Comparison of ENCODE assay signal across 8 cellular contexts in the genomic region with DNA sequence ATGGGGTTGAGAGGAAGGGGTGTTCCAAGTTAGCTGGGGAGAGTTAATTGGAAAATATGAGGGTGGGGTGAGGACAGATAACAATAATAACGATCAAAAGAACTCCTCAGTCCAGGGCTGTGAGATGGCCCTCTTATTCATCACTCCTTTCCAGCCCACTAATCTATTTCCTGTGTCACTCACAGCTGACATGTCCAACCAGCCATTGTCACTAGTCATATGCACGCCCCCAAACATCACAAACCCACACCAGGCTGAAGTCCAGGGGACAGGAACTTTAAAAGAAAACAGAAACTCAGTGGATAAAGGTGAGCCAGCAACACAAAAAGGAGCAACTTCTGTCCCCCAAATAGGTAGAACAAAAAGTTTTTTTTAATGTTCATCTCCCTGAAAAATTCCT. TPM values are rescaled to one million over a fixed set of nuclear protein-coding genes. Genes with fewer than 3 reads are reported as not detected.
DNase-seq lines count a peak whose midpoint lies in the region; ATAC-seq and TF ChIP-seq lines count a peak whose summit lies in the region.

No MANE protein-coding gene starts in this region.

- dilution Hi-C loops in IMR-90 (cut with HindIII; ENCODE audit: low sequenced_read_pairs, unreplicated experiment) = no loop called here

- peaks cover 17% of the 10 kb centered on the region for H3K4me1 ChIP-seq in IMR-90 (ENCODE audit: control insufficient read depth, insufficient read depth, low read length)
- no peaks in the 10 kb centered on the region for H3K4me1 ChIP-seq in mucosa of stomach (ENCODE audit: control insufficient read depth, insufficient read depth, low read length)

- no peak overlapping the region for H2AK5ac ChIP-seq in IMR-90 (ENCODE audit: low read depth, low read length)

- 0 out of 2 replicates have a peak overlapping the region, but pooled peaks have one; percentile 17 for H3K56ac ChIP-seq in IMR-90 (ENCODE audit: extremely low read depth, insufficient read depth, low read length)

- H3K27me3 ChIP-seq in AG04450 (ENCODE audit: control insufficient read depth, insufficient read depth, low read length) (no peaks in the 10 kb centered on the region), IMR-90 (ENCODE audit: control insufficient read depth, insufficient read depth, low read length) (no peaks in the 10 kb centered on the region; the same call in 1 of the 2 replicates), mucosa of stomach (ENCODE audit: control insufficient read depth, insufficient read depth, low read length) (no peaks in the 10 kb centered on the region)

- intact Hi-C loops in IMR-90 (cut with micrococcal nuclease) = loop anchor here (5.0 kb wide), 1 partner anchor 49 kb away; the partner anchor contains the start of gene ATP5MC2

- ATAC-seq in IMR-90 (ENCODE audit: low read depth) (no peak), HG02973 (IDR thresholded peaks at IDR 0.05; ENCODE audit: unreplicated experiment) (no peak)

- H3K4me1 Mint-ChIP-seq in brain = peaks cover 34% of the 10 kb centered on the region

- no peak overlapping the region for H2BK15ac ChIP-seq in IMR-90 (ENCODE audit: low read depth, low read length)

- no peak for TF ChIP-seq POLR2A in IMR-90 (IDR thresholded peaks at IDR 0.05; ENCODE audit: low read depth, low read length)

- peak overlapping the region; percentile 60; the same call in 1 of the 2 replicates for H3K14ac ChIP-seq in IMR-90 (replicated peaks; ENCODE audit: low read depth, low read length)

- H2BK5ac ChIP-seq in IMR-90 (ENCODE audit: low read depth, low read length, poor library complexity, severe bottlenecking) = peak overlapping the region; percentile 59

- no TSS peak for BruUV-seq in IMR-90 (replicated peaks; lab: Mats Ljungman, UMichigan)

- H3K23ac ChIP-seq in IMR-90 (ENCODE audit: low read depth, low read length) = no peak overlapping the region; the same call in 1 of the 2 replicates

- H3K27ac ChIP-seq in AG04450 (ENCODE audit: low read depth, low read length) (no peak overlapping the region), IMR-90 (ENCODE audit: insufficient read depth, low read length) (no peak overlapping the region)

- H3K79me1 ChIP-seq in IMR-90 (ENCODE audit: low read depth in 1 of 2, low read length in 2 of 2) = peaks cover 10 to 24% of the 10 kb centered on the region in 2 experiments

- peak overlapping the region; percentile 90 for H2AK9ac ChIP-seq in IMR-90 (replicated peaks; ENCODE audit: low read depth, low read length, poor library complexity)

- WGBS in IMR-90 (ENCODE audit: extremely low coverage in 2 of 2, insufficient read length in 1 of 2), 2 experiments = no CpG with 5 or more reads among the region's 2 CpGs

- POLR2A ChIA-PET in AG04450 (lab: Yijun Ruan, JAX) = no interaction called here
- POLR2A ChIA-PET in IMR-90 (lab: Charles Lee; ENCODE audit: unreplicated experiment) = no interaction called here

- H4K20me1 ChIP-seq in IMR-90 (ENCODE audit: insufficient read depth, low read length) = peaks cover 3% of the 10 kb centered on the region; the same call in 1 of the 2 replicates

- peak overlapping the region in 1 of 2 experiments; percentile 46; a peak in 2 of 4 replicates for H4K8ac ChIP-seq in IMR-90 (ENCODE audit: low read depth in 2 of 2, low read length in 2 of 2)

- peaks cover 26% of the 10 kb centered on the region for H3K36me3 ChIP-seq in IMR-90 (ENCODE audit: control insufficient read depth, insufficient read depth, low read length)
- no peaks in the 10 kb centered on the region for H3K36me3 ChIP-seq in mucosa of stomach (ENCODE audit: control insufficient read depth, insufficient read depth, low read length)

- H3K4me3 ChIP-seq in AG04450 (ENCODE audit: low read depth, low read length) (peak overlapping the region; percentile 98), IMR-90 (ENCODE audit: insufficient read depth, low read depth, low read length) (peak overlapping the region; percentile 66), mucosa of stomach (ENCODE audit: low read length) (no peak overlapping the region)

- peaks cover 11% of the 10 kb centered on the region for H3K9me1 ChIP-seq in IMR-90 (ENCODE audit: insufficient read depth, low read length)

- peak overlapping the region; percentile 28 for H3K9ac ChIP-seq in IMR-90 (ENCODE audit: low read depth, low read length)
- H3K9ac ChIP-seq in mucosa of stomach (ENCODE audit: low read length) = peak overlapping the region; percentile 92

- H2AFZ ChIP-seq in IMR-90 (replicated peaks; ENCODE audit: low read length, poor library complexity) = peak overlapping the region; percentile 69

- peaks cover 42% of the 10 kb centered on the region for H3K36me3 Mint-ChIP-seq in brain

- H3K18ac ChIP-seq in IMR-90 (ENCODE audit: low read depth, low read length) = no peak overlapping the region

- H2BK120ac ChIP-seq in IMR-90 (ENCODE audit: low read depth, low read length) = no peak overlapping the region

- TF ChIP-seq CTCF in AG04450 (IDR thresholded peaks at IDR 0.05; ENCODE audit: low read depth, low read length) (no peak), IMR-90 (conservative IDR thresholded peaks at IDR 0.05; ENCODE audit: low read depth, low read length) (no peak), brain (conservative IDR thresholded peaks at IDR 0.05) (no peak)

- peak overlapping the region; percentile 24; the same call in 1 of the 2 replicates for H4K91ac ChIP-seq in IMR-90 (ENCODE audit: insufficient read depth, low read depth, low read length)

- no peaks in the 10 kb centered on the region for H3K9me3 Mint-ChIP-seq in brain

- H3K27me3 Mint-ChIP-seq in brain = peaks cover 12% of the 10 kb centered on the region

- H3K4ac ChIP-seq in IMR-90 (ENCODE audit: low read depth, low read length) = peak overlapping the region; percentile 61

- DNase-seq in AG04450 (ENCODE audit: low read depth, low spot score) (no peak), IMR-90 (no peak), NCI-H82 (lab: John Stamatoyannopoulos, UW) (no peak), NCI-H146 treated with DMSO at 0.1 percent for 48 hours (lab: John Stamatoyannopoulos, UW; ENCODE audit: unreplicated experiment) (no peak), NCI-H2171 treated with DMSO at 0.1 percent for 48 hours (lab: John Stamatoyannopoulos, UW) (no peak)

- peak overlapping the region; percentile 91 to 97 (median 96) for H3K4me3 Mint-ChIP-seq in brain

- in situ Hi-C loops in IMR-90 (cut with MboI; ENCODE audit: low sequenced_read_pairs) = no loop called here

- peak overlapping the region; percentile 19; the same call in 1 of the 2 replicates for H4K5ac ChIP-seq in IMR-90 (ENCODE audit: low read depth, low read length)

- no peak overlapping the region for H2BK20ac ChIP-seq in IMR-90 (ENCODE audit: low read depth, low read length)

- no peak for TF ChIP-seq RAD21 in IMR-90 (IDR thresholded peaks at IDR 0.05; ENCODE audit: low read length)

- CTCF ChIA-PET in AG04450 (lab: Charles Lee) = interaction anchor here (0.6 to 17.3 kb wide), 5 partner anchors 12 to 488 kb away, joined by 3 to 439 read pairs (median 4); no protein-coding TSS in a partner anchor
- CTCF ChIA-PET in IMR-90 (lab: Yijun Ruan, JAX) = interaction anchor here (0.6 to 1.2 kb wide), 2 partner anchors 12 to 20 kb away, joined by 3 to 4 read pairs; no protein-coding TSS in a partner anchor

- H3K9me3 ChIP-seq in AG04450 (ENCODE audit: control insufficient read depth, insufficient read depth, low read length) (no peaks in the 10 kb centered on the region), IMR-90 (ENCODE audit: control insufficient read depth, insufficient read depth, low read length) (no peaks in the 10 kb centered on the region), mucosa of stomach (ENCODE audit: control insufficient read depth, low read length) (no peaks in the 10 kb centered on the region)

- H3K27ac Mint-ChIP-seq in brain = peak overlapping the region; percentile 28 to 98 (median 91)

- H3K4me2 ChIP-seq in IMR-90 (ENCODE audit: low read depth, low read length) = peak overlapping the region; percentile 95

TF ChIP-seq in IMR-90, 13 proteins besides CTCF, POLR2A, EP300 and RAD21:
- TF ChIP-seq USF2 (IDR thresholded peaks at IDR 0.05; ENCODE audit: low read depth, low read length) (no peak), RCOR1 (IDR thresholded peaks at IDR 0.05; ENCODE audit: insufficient replicate concordance, low read length) (no peak), MAZ (IDR thresholded peaks at IDR 0.05; ENCODE audit: borderline replicate concordance, low read depth, low read length) (no peak), CHD1 (IDR thresholded peaks at IDR 0.05; ENCODE audit: low read depth, low read length) (no peak), RFX5 (IDR thresholded peaks at IDR 0.05; ENCODE audit: low read depth, low read length) (no peak), SMC3 (IDR thresholded peaks at IDR 0.05; ENCODE audit: low read depth, low read length) (no peak)
TF ChIP-seq in IMR-90: peak in this region for 0.

RNA-seq across cellular contexts. Expression of gene CALCOCO1, which starts 0.9 kb away (rescaled TPM):
- 124 and 128 TPM in 2 replicates for polyA plus RNA-seq in AG04450 (2011; rRNA removed)
- 119 and 123 TPM in 2 replicates for polyA minus RNA-seq in AG04450 (2011; rRNA and poly(A)+ RNA removed)
- total RNA-seq in IMR-90 (2012; rRNA removed) = 100.0 and 169 TPM in 2 replicates
- polyA plus RNA-seq in IMR-90 (2012; rRNA removed) = 110 and 156 TPM in 2 replicates
- polyA plus RNA-seq in IMR-90 (2012; cell fraction: cytosol; rRNA removed) = 66.6 and 103 TPM in 2 replicates
- 596 and 737 TPM in 2 replicates for polyA plus RNA-seq in IMR-90 (2012; cell fraction: nucleus; rRNA removed; ENCODE audit: low replicate concordance)
- 122 TPM for polyA plus RNA-seq in brain (ENCODE audit: insufficient read depth, low read depth, low replicate concordance)

RNA-seq across cellular contexts. Expression of gene CISTR, which starts 25.4 kb away (rescaled TPM):
- polyA plus RNA-seq in AG04450 (2011; rRNA removed) (not detected in 2 replicates), IMR-90 (2012; rRNA removed) (not detected in 2 replicates), brain (ENCODE audit: insufficient read depth, low read depth, low replicate concordance) (not detected)
- polyA minus RNA-seq in AG04450 (2011; rRNA and poly(A)+ RNA removed) = not detected in 2 replicates
- not detected in 2 replicates for total RNA-seq in IMR-90 (2012; rRNA removed)
- polyA plus RNA-seq in IMR-90 (2012; cell fraction: cytosol; rRNA removed) = not detected in 2 replicates
- polyA plus RNA-seq in IMR-90 (2012; cell fraction: nucleus; rRNA removed; ENCODE audit: low replicate concordance) = not detected in 2 replicates

RNA-seq across cellular contexts. Expression of gene ATP5MC2, which starts 50.5 kb away (rescaled TPM):
- polyA plus RNA-seq in AG04450 (2011; rRNA removed) (261 and 433 TPM in 2 replicates), IMR-90 (2012; rRNA removed) (309 and 344 TPM in 2 replicates), brain (ENCODE audit: insufficient read depth, low read depth, low replicate concordance) (614 TPM)
- 761 and 1,133 TPM in 2 replicates for polyA minus RNA-seq in AG04450 (2011; rRNA and poly(A)+ RNA removed)
- 138 and 361 TPM in 2 replicates for total RNA-seq in IMR-90 (2012; rRNA removed)
- polyA plus RNA-seq in IMR-90 (2012; cell fraction: cytosol; rRNA removed) = 479 and 973 TPM in 2 replicates
- polyA plus RNA-seq in IMR-90 (2012; cell fraction: nucleus; rRNA removed; ENCODE audit: low replicate concordance) = 159 and 236 TPM in 2 replicates
